In genomic region chr18:58269931-58270330, GRCh38 we compare ENCODE assay signal across 21 cellular contexts.
DNase-seq lines count a peak whose midpoint lies in the region; ATAC-seq, FAIRE-seq and TF ChIP-seq lines count a peak whose summit lies in the region.
"Had no signal": no experiment of that assay in that cellular context is flagged by ENCODE, and none has a peak within 500 bp of the region (broad histone marks: within the 10 kb centered on the region; RNA-seq: fewer than 3 reads in every experiment).

No MANE protein-coding gene starts in this region.

- H3K4me3 ChIP-seq in pancreas = no peak overlapping the region

- peak overlapping the region in 3 of 4 donors; percentile 40 to 83 (median 79) for H3K27ac ChIP-seq in pancreas
- H3K27ac ChIP-seq: HL-60, KMS-11 had no signal

- DNase-seq in Caki2 (ENCODE audit: low read depth) (peak; percentile 30), LoVo (ENCODE audit: low spot score) (peak; percentile 83), pancreas (peak in 2 of 6 donors; percentile 49 to 54), midbrain (lab: John Stamatoyannopoulos, UW) (no peak), NCI-H69 (lab: John Stamatoyannopoulos, UW) (no peak)
- no peak for DNase-seq in stimulated activated CD4-positive, alpha-beta T cell treated with anti-CD3 and anti-CD28 coated beads, Interleukin-2, amount 100 ng/mL, for 24 hours
- no peak for DNase-seq in stimulated activated naive CD4-positive, alpha-beta T cell treated with Interleukin-2 at 50 U/mL for 16 hours (lab: John Stamatoyannopoulos, UW)
- DNase-seq: activated naive CD8-positive, alpha-beta T cell treated with anti-CD3 and anti-CD28 coated beads, Interleukin-2, amount 10 ng/mL, durations not matched to agents 7 days and 5 days; activated T-cell treated with anti-CD3 and anti-CD28 coated beads, Interleukin-2, amount 50 U/mL, for 4 hours; cerebellar nuclear complex; foreskin melanocyte; mesendoderm; NCI-H1436; NCI-H510A; OCI-M1; SW 1271 had no signal

- peaks cover 28 to 64% (median 44%) of the 10 kb centered on the region in 3 donors for H3K4me1 ChIP-seq in pancreas

- no peaks in the 10 kb centered on the region for H3K9me3 ChIP-seq in pancreas

- TF ChIP-seq CTCF in pancreas (IDR thresholded peaks at IDR 0.05) = no peak

- in situ Hi-C loops in Caki2 (cut with HindIII; ENCODE audit: low pct_unique_long_range_greater_than_20kb, low sequenced_read_pairs) = no loop called here

- intact Hi-C loops in pancreas (cut with DNase I) = no loop called here

- no peaks in the 10 kb centered on the region for H3K36me3 ChIP-seq in pancreas

- WGBS in pancreas, 2 donors = 12 to 18% methylated on average over 5 of the region's 5 CpGs

- ATAC-seq in esophagus mucosa (peak; percentile 72), pancreas (peak; percentile 79 to 92 (median 89))
- ATAC-seq: activated T-cell treated with anti-CD3 and anti-CD28 coated beads, Interleukin-2, amount 50 U/mL, for 4 hours; stimulated activated memory B cell treated with anti-CD40 and anti-IgM and Interleukin-4, amounts not matched to agents 10 μg/mL and 1 μg/mL and 100 μg/mL, for 72 hours had no signal

- FAIRE-seq in pancreas (lab: Jason Lieb, UNC) = no peak
- FAIRE-seq: endometrium had no signal

- H3K27me3 ChIP-seq in pancreas = no peaks in the 10 kb centered on the region

Comparison
In these comparisons a context has a peak if more than half of its experiments do, and no peak if none do; other contexts are left out.
1. DNase-seq: peak in Caki2 (single experiment) and LoVo (single experiment); none in midbrain (single experiment), stimulated activated CD4-positive, alpha-beta T cell treated with anti-CD3 and anti-CD28 coated beads, Interleukin-2, amount 100 ng/mL, for 24 hours (0 of 2), stimulated activated naive CD4-positive, alpha-beta T cell treated with Interleukin-2 at 50 U/mL for 16 hours (single experiment) and NCI-H69 (single experiment).